In the genomic region with DNA sequence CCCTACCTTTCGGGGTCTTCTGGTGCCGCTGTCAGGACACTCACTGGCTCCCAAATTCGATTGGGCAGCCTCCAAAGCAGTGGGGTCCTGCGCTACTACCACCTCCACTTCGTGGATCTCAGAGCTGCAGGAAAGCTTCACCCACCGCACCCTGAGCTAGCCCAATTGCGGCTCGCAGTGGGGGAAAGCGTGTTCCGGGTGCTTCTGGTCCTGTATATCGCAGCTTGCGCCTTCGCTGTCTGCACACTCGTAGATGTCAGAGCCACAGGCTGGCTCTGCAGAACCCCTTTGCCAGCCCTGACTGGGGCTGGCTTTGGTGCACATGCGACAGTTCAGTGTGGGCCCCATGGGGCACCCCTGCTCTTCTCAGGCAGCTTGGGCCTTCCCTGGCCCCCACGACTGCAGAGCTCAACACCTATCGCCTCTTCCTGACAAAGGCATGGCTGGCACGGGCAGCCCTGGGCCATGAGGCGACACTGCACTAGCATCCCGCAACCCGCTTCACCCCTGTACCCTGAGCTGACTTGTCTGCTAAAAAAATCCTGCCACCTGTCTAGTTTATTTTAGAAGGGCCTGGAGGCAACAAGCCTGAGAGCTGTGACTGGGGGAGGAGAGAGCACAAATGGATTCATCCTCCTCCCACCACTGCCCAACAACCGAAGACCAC, we compare ENCODE assay signal across 22 cellular contexts.
A peak's percentile ranks its signal among the peaks of the same experiment; 100 is the strongest.
DNase-seq lines count a peak whose midpoint lies in the region; ATAC-seq and TF ChIP-seq lines count a peak whose summit lies in the region.
"Had no signal": no experiment of that assay in that cellular context is flagged by ENCODE, and none has a peak within 500 bp of the region (broad histone marks: within the 10 kb centered on the region; RNA-seq: fewer than 3 reads in every experiment).

No MANE protein-coding gene starts in this region.

- no peak for TF ChIP-seq POLR2A in gastroesophageal sphincter (IDR thresholded peaks at IDR 0.05)

- H3K27ac ChIP-seq in right cardiac atrium (ENCODE audit: low read length) (no peak overlapping the region), foreskin keratinocyte (no peak overlapping the region), aorta (ENCODE audit: low read depth in 1 of 2, low read length in 2 of 2) (no peak overlapping the region), gastroesophageal sphincter (no peak overlapping the region)
- H3K27ac ChIP-seq: KMS-11, PC-9 had no signal

- TF ChIP-seq CTCF in foreskin keratinocyte (conservative IDR thresholded peaks at IDR 0.05) (no peak), osteocyte (IDR thresholded peaks at IDR 0.05) (no peak), nephron progenitor cell (IDR thresholded peaks at IDR 0.05) (no peak), gastroesophageal sphincter (IDR thresholded peaks at IDR 0.05) (no peak)

- H3K36me3 Mint-ChIP-seq in osteocyte (ENCODE audit: unreplicated experiment) (no peaks in the 10 kb centered on the region), nephron progenitor cell (ENCODE audit: low read depth) (no peaks in the 10 kb centered on the region)

- H3K27me3 Mint-ChIP-seq in osteocyte (ENCODE audit: unreplicated experiment): peaks cover 7% of the 10 kb centered on the region
- H3K27me3 Mint-ChIP-seq in nephron progenitor cell (ENCODE audit: low read depth, poor library complexity): peaks cover 2% of the 10 kb centered on the region

- H3K36me3 ChIP-seq in aorta (ENCODE audit: control insufficient read depth in 1 of 2, insufficient read depth in 2 of 2, low read length in 1 of 2) (no peaks in the 10 kb centered on the region), gastroesophageal sphincter (no peaks in the 10 kb centered on the region)

- H3K9me3 Mint-ChIP-seq in osteocyte (ENCODE audit: unreplicated experiment) (no peaks in the 10 kb centered on the region), nephron progenitor cell (no peaks in the 10 kb centered on the region)
- H3K9me3 Mint-ChIP-seq: CD8-positive, alpha-beta memory T cell; HFFc6 had no signal

- DNase-seq in right cardiac atrium (no peak), left ventricle myocardium superior (no peak), foreskin keratinocyte (no peak), osteocyte (ENCODE audit: extremely low spot score, unreplicated experiment) (peak; percentile 85), aorta (peak; percentile 47 to 77), nephron progenitor cell (no peak)
- DNase-seq: AML-193; C1 segment of cervical spinal cord; CD8-positive, alpha-beta memory T cell; DMS53; GDM1; HFFc6; NCI-H1105 treated with DMSO at 0.1 percent for 48 hours; NCI-H2029 treated with DMSO at 0.1 percent for 48 hours; NCI-H446 treated with DMSO at 0.1 percent for 48 hours; NCI-H526 treated with DMSO at 0.1 percent for 48 hours; PC-9; RPMI8226; SHP77 had no signal

- no peak for TF ChIP-seq EP300 in gastroesophageal sphincter (IDR thresholded peaks at IDR 0.05)

- H3K27me3 ChIP-seq in right cardiac atrium (ENCODE audit: control insufficient read depth, insufficient read depth): no peaks in the 10 kb centered on the region
- no peaks in the 10 kb centered on the region for H3K27me3 ChIP-seq in foreskin keratinocyte
- H3K27me3 ChIP-seq in aorta (ENCODE audit: control insufficient read depth in 1 of 2, insufficient read depth in 2 of 2, low read length in 1 of 2): no peaks in the 10 kb centered on the region
- peaks cover 8% of the 10 kb centered on the region for H3K27me3 ChIP-seq in gastroesophageal sphincter

- ATAC-seq in right cardiac atrium: peak; percentile 29 to 52
- ATAC-seq in left ventricle myocardium superior: no peak
- peak; percentile 6 for ATAC-seq in foreskin keratinocyte
- peak; percentile 70 for ATAC-seq in aorta (ENCODE audit: low FRiP score)
- no peak for ATAC-seq in GM18870 (IDR thresholded peaks at IDR 0.05; ENCODE audit: unreplicated experiment)
- ATAC-seq in gastroesophageal sphincter: no peak

- H3K4me3 Mint-ChIP-seq in osteocyte (ENCODE audit: unreplicated experiment): no peak overlapping the region
- no peak overlapping the region for H3K4me3 Mint-ChIP-seq in nephron progenitor cell
- H3K4me3 Mint-ChIP-seq: CD8-positive, alpha-beta memory T cell; HFFc6 had no signal

- H3K4me1 Mint-ChIP-seq in osteocyte (ENCODE audit: unreplicated experiment): no peaks in the 10 kb centered on the region
- peaks cover 10% of the 10 kb centered on the region for H3K4me1 Mint-ChIP-seq in nephron progenitor cell
- H3K4me1 Mint-ChIP-seq: CD8-positive, alpha-beta memory T cell had no signal

- H3K27ac Mint-ChIP-seq in osteocyte (ENCODE audit: unreplicated experiment) (no peak overlapping the region), nephron progenitor cell (no peak overlapping the region)
- H3K27ac Mint-ChIP-seq: CD8-positive, alpha-beta memory T cell; HFFc6 had no signal

- H3K9me3 ChIP-seq in right cardiac atrium (ENCODE audit: control insufficient read depth, low read length): no peaks in the 10 kb centered on the region
- H3K9me3 ChIP-seq in aorta (ENCODE audit: control insufficient read depth, low read length): no peaks in the 10 kb centered on the region
- H3K9me3 ChIP-seq in gastroesophageal sphincter: no peaks in the 10 kb centered on the region

- H3K4me1 ChIP-seq in right cardiac atrium (ENCODE audit: control insufficient read depth, insufficient read depth, low read length) (no peaks in the 10 kb centered on the region), foreskin keratinocyte (no peaks in the 10 kb centered on the region), aorta (ENCODE audit: control insufficient read depth in 1 of 2, insufficient read depth in 2 of 2, low read length in 2 of 2) (no peaks in the 10 kb centered on the region), gastroesophageal sphincter (no peaks in the 10 kb centered on the region)

- 88% methylated on average over 22 of the region's 22 CpGs for WGBS in right cardiac atrium
- WGBS in aorta, 2 donors: 90% methylated on average over 22 of the region's 22 CpGs
- 70 to 82% methylated on average over 2 to 20 of the region's 22 CpGs for WGBS in gastroesophageal sphincter (ENCODE audit: low coverage in 1 of 2), 2 donors

- no peak overlapping the region for H3K4me3 ChIP-seq in right cardiac atrium (ENCODE audit: low read length)
- H3K4me3 ChIP-seq in aorta (ENCODE audit: low read length in 2 of 2): no peak overlapping the region
- no peak overlapping the region for H3K4me3 ChIP-seq in gastroesophageal sphincter
- H3K4me3 ChIP-seq: PC-9 had no signal

- intact Hi-C loops in right cardiac atrium (cut with DNase I) (no loop called here), left ventricle myocardium superior (cut with micrococcal nuclease) (no loop called here), aorta (cut with DNase I) (no loop called here)

Comparison
In these comparisons a context has a peak if more than half of its experiments do, and no peak if none do; other contexts are left out.
1. ATAC-seq: peak in right cardiac atrium (2 of 2), foreskin keratinocyte (single experiment) and aorta (single experiment); none in left ventricle myocardium superior (single experiment), GM18870 (single experiment) and gastroesophageal sphincter (single experiment).
2. DNase-seq: peak in osteocyte (single experiment) and aorta (2 of 2); none in right cardiac atrium (0 of 3), left ventricle myocardium superior (single experiment), foreskin keratinocyte (0 of 2) and nephron progenitor cell (single experiment).